ENCODE assay signal across 21 cellular contexts in the genomic region with DNA sequence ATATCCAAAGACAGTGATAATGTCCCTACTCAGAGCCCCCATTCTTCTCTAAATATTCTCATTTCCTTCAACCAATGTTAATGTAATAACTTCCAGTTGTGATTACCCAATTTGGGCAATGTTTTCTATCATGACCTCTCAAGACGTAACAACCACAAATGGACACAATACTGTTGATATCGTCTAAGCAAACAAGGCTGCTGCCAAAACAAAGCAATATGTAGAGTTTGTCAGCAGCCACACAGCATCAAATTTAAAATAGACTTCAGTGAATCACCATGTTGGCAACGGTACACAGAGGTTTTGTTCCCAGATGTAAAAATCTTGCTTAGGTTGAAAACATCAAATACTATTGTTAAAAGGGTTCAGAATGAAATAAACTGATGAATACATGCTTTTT.
DNase-seq lines count a peak whose midpoint lies in the region; ATAC-seq, FAIRE-seq and TF ChIP-seq lines count a peak whose summit lies in the region.
"Had no signal": no experiment of that assay in that cellular context is flagged by ENCODE, and none has a peak within 500 bp of the region (broad histone marks: within the 10 kb centered on the region; RNA-seq: fewer than 3 reads in every experiment).

No MANE protein-coding gene starts in this region.

- H2BK120ac ChIP-seq in IMR-90 (ENCODE audit: low read depth, low read length): no peak overlapping the region

- H3K4ac ChIP-seq in IMR-90 (ENCODE audit: low read depth, low read length): no peak overlapping the region

- H3K9ac ChIP-seq in IMR-90 (ENCODE audit: low read depth, low read length) (no peak overlapping the region), SK-N-SH (no peak overlapping the region), endothelial cell of umbilical vein (replicated peaks; ENCODE audit: extremely low read depth, insufficient read depth, low read length) (no peak overlapping the region)
- H3K9ac ChIP-seq: KMS-11 had no signal

- no peak overlapping the region for H3K18ac ChIP-seq in IMR-90 (ENCODE audit: low read depth, low read length)

- POLR2A ChIA-PET in IMR-90 (lab: Charles Lee; ENCODE audit: unreplicated experiment): no interaction called here
- POLR2A ChIA-PET in SK-N-SH (lab: Yijun Ruan, JAX): no interaction called here
- POLR2A ChIA-PET in endothelial cell of umbilical vein (lab: Charles Lee): no interaction called here

- H3K36me3 ChIP-seq in IMR-90 (ENCODE audit: control insufficient read depth, insufficient read depth, low read length): no peaks in the 10 kb centered on the region
- no peaks in the 10 kb centered on the region for H3K36me3 ChIP-seq in SK-N-SH (replicated peaks in 1 of 2; ENCODE audit: control insufficient read depth in 1 of 2, insufficient read depth in 2 of 2, low read length in 1 of 2)
- no peaks in the 10 kb centered on the region for H3K36me3 ChIP-seq in endothelial cell of umbilical vein (ENCODE audit: control insufficient read depth in 2 of 2, extremely low read depth in 1 of 2, insufficient read depth in 2 of 2, low read length in 2 of 2)
- H3K36me3 ChIP-seq: BE2C, prostate gland, thyroid gland had no signal

- H2BK15ac ChIP-seq in IMR-90 (ENCODE audit: low read depth, low read length): no peak overlapping the region

- TF ChIP-seq POLR2A in IMR-90 (IDR thresholded peaks at IDR 0.05; ENCODE audit: low read depth, low read length) (no peak), endothelial cell of umbilical vein (IDR thresholded peaks at IDR 0.05; ENCODE audit: low read depth, low read length) (no peak)

- ATAC-seq in IMR-90 (ENCODE audit: low read depth) (no peak), HG02798 (IDR thresholded peaks at IDR 0.05; ENCODE audit: poor library complexity, unreplicated experiment) (no peak)
- ATAC-seq: activated CD8-positive, alpha-beta T cell treated with anti-CD3 and anti-CD28 coated beads for 36 hours; activated T-cell treated with anti-CD3 and anti-CD28 coated beads, Interleukin-2, amount 50 U/mL, for 4 hours; natural killer cell treated with Interleukin-12 subunit alpha and Interleukin-12 subunit beta and Interleukin-15 and Interleukin-18, amount 100 ng/mL, for 72 hours; stimulated activated effector memory CD8-positive, alpha-beta T cell treated with anti-CD3 and anti-CD28 coated beads, Interleukin-12 subunit alpha, Interleukin-12 subunit beta, amount 100 ng/mL, for 72 hours had no signal

- H3K27ac ChIP-seq in IMR-90 (ENCODE audit: insufficient read depth, low read length) (no peak overlapping the region), SK-N-SH (ENCODE audit: low read depth in 2 of 2, low read length in 1 of 2) (peak overlapping the region in 1 of 2 experiments; percentile 32; a peak in 2 of 4 replicates), endothelial cell of umbilical vein (ENCODE audit: insufficient read depth, low read depth, low read length) (no peak overlapping the region)
- H3K27ac ChIP-seq: KMS-11, prostate gland, thyroid gland had no signal

- no peak overlapping the region for H3K56ac ChIP-seq in IMR-90 (ENCODE audit: extremely low read depth, insufficient read depth, low read length)

- no peak for TF ChIP-seq EP300 in SK-N-SH (IDR thresholded peaks at IDR 0.05; ENCODE audit: borderline replicate concordance in 1 of 2, low read depth in 1 of 2, low read length in 1 of 2)

- no peak overlapping the region for H3K23ac ChIP-seq in IMR-90 (ENCODE audit: low read depth, low read length)

- H3K4me2 ChIP-seq in IMR-90 (ENCODE audit: low read depth, low read length) (no peak overlapping the region), SK-N-SH (no peak overlapping the region), endothelial cell of umbilical vein (ENCODE audit: insufficient read depth, low read length) (peak overlapping the region; percentile 71)
- H3K4me2 ChIP-seq: KMS-11 had no signal

- no peak overlapping the region for H2BK5ac ChIP-seq in IMR-90 (ENCODE audit: low read depth, low read length, poor library complexity, severe bottlenecking)

- FAIRE-seq in endothelial cell of umbilical vein (lab: Jason Lieb, UNC): peak; percentile 91
- FAIRE-seq: GM12891 had no signal

- H3K9me1 ChIP-seq in IMR-90 (ENCODE audit: insufficient read depth, low read length) (no peaks in the 10 kb centered on the region), endothelial cell of umbilical vein (replicated peaks; ENCODE audit: control insufficient read depth, extremely low read depth, insufficient read depth, low read length) (no peaks in the 10 kb centered on the region)

- no peak overlapping the region for H2AFZ ChIP-seq in IMR-90 (replicated peaks; ENCODE audit: low read length, poor library complexity)
- no peak overlapping the region for H2AFZ ChIP-seq in SK-N-SH (ENCODE audit: low read depth)
- H2AFZ ChIP-seq in endothelial cell of umbilical vein (ENCODE audit: low read depth, low read length): no peak overlapping the region

- H4K91ac ChIP-seq in IMR-90 (ENCODE audit: insufficient read depth, low read depth, low read length): no peak overlapping the region

- H3K27me3 ChIP-seq in IMR-90 (ENCODE audit: control insufficient read depth, insufficient read depth, low read length): no peaks in the 10 kb centered on the region
- H3K27me3 ChIP-seq in SK-N-SH (ENCODE audit: insufficient read depth): no peaks in the 10 kb centered on the region
- no peaks in the 10 kb centered on the region for H3K27me3 ChIP-seq in endothelial cell of umbilical vein (ENCODE audit: control insufficient read depth in 2 of 2, insufficient read depth in 2 of 2, low read length in 2 of 2)
- H3K27me3 ChIP-seq: BE2C, thyroid gland had no signal

- no peaks in the 10 kb centered on the region for H3F3A ChIP-seq in SK-N-SH (replicated peaks; ENCODE audit: insufficient read depth)

- H4K20me1 ChIP-seq in IMR-90 (ENCODE audit: insufficient read depth, low read length) (no peaks in the 10 kb centered on the region), SK-N-SH (ENCODE audit: insufficient read depth) (no peaks in the 10 kb centered on the region), endothelial cell of umbilical vein (replicated peaks; ENCODE audit: control insufficient read depth, extremely low read depth, insufficient read depth, low read length) (no peaks in the 10 kb centered on the region)

- no CpG with 5 or more reads among the region's 3 CpGs for WGBS in IMR-90 (ENCODE audit: extremely low coverage in 2 of 2, insufficient read length in 1 of 2), 2 experiments
- 32% methylated on average over 3 of the region's 3 CpGs for WGBS in SK-N-SH (ENCODE audit: low lambda C conversion rate)

- no peaks in the 10 kb centered on the region for H3K79me1 ChIP-seq in IMR-90 (ENCODE audit: low read depth in 1 of 2, low read length in 2 of 2)

- no peak for TF ChIP-seq RAD21 in IMR-90 (IDR thresholded peaks at IDR 0.05; ENCODE audit: low read length)
- TF ChIP-seq RAD21 in SK-N-SH (IDR thresholded peaks at IDR 0.05; ENCODE audit: low read length): no peak

- H2AK9ac ChIP-seq in IMR-90 (replicated peaks; ENCODE audit: low read depth, low read length, poor library complexity): no peak overlapping the region

- H2BK20ac ChIP-seq in IMR-90 (ENCODE audit: low read depth, low read length): no peak overlapping the region

- intact Hi-C loops in IMR-90 (cut with micrococcal nuclease): no loop called here
- intact Hi-C loops in endothelial cell of umbilical vein (cut with micrococcal nuclease): loop anchor here (1.0 to 5.0 kb wide), 3 partner anchors 29 to 205 kb away; a partner anchor contains a TSS

- TF ChIP-seq CTCF in IMR-90 (conservative IDR thresholded peaks at IDR 0.05; ENCODE audit: low read depth, low read length) (no peak), SK-N-SH (IDR thresholded peaks at IDR 0.05) (no peak), endothelial cell of umbilical vein (IDR thresholded peaks at IDR 0.05; ENCODE audit: extremely low read depth in 1 of 2, insufficient read depth in 1 of 2, low read depth in 1 of 2, low read length in 2 of 2) (no peak)

- H3K9me3 ChIP-seq in IMR-90 (ENCODE audit: control insufficient read depth, insufficient read depth, low read length) (no peaks in the 10 kb centered on the region), SK-N-SH (no peaks in the 10 kb centered on the region), endothelial cell of umbilical vein (replicated peaks; ENCODE audit: control insufficient read depth, insufficient read depth, low read length) (no peaks in the 10 kb centered on the region)
- H3K9me3 ChIP-seq: BE2C, prostate gland, thyroid gland had no signal

- BruUV-seq in IMR-90 (replicated peaks; lab: Mats Ljungman, UMichigan): no TSS peak
- no TSS peak for BruUV-seq in endothelial cell of umbilical vein (replicated peaks; lab: Mats Ljungman, UMichigan)

- H3K9me2 ChIP-seq in SK-N-SH: no peaks in the 10 kb centered on the region

- in situ Hi-C loops in IMR-90 (cut with MboI; ENCODE audit: low sequenced_read_pairs): no loop called here

- no peak overlapping the region for H4K5ac ChIP-seq in IMR-90 (ENCODE audit: low read depth, low read length)

- CTCF ChIA-PET in IMR-90 (lab: Yijun Ruan, JAX) (interaction anchor here (0.5 kb wide), 1 partner anchor 475 kb away, joined by 4 read pairs; no protein-coding TSS in a partner anchor), SK-N-SH (lab: Yijun Ruan, JAX) (no interaction called here), endothelial cell of umbilical vein (lab: Charles Lee) (no interaction called here)

- H3K4me3 ChIP-seq in IMR-90 (ENCODE audit: insufficient read depth, low read depth, low read length) (no peak overlapping the region), SK-N-SH (ENCODE audit: low read depth in 2 of 2, low read length in 1 of 2) (no peak overlapping the region), endothelial cell of umbilical vein (replicated peaks in 1 of 3; ENCODE audit: insufficient read depth in 1 of 3, low read depth in 1 of 3, low read length in 3 of 3) (no peak overlapping the region)
- H3K4me3 ChIP-seq: prostate gland, thyroid gland had no signal

- no peak overlapping the region for H2AK5ac ChIP-seq in IMR-90 (ENCODE audit: low read depth, low read length)

- H4K8ac ChIP-seq in IMR-90 (ENCODE audit: low read depth in 2 of 2, low read length in 2 of 2): no peak overlapping the region

- H3K14ac ChIP-seq in IMR-90 (replicated peaks; ENCODE audit: low read depth, low read length): no peak overlapping the region

- H3K79me2 ChIP-seq in SK-N-SH (ENCODE audit: insufficient read depth) (no peaks in the 10 kb centered on the region), endothelial cell of umbilical vein (ENCODE audit: control insufficient read depth, insufficient read depth, low read length) (no peaks in the 10 kb centered on the region)

- dilution Hi-C loops in IMR-90 (cut with HindIII; ENCODE audit: low sequenced_read_pairs, unreplicated experiment): no loop called here
- dilution Hi-C loops in endothelial cell of umbilical vein (cut with MboI; ENCODE audit: extremely low pct_ligation_motif_present, low sequenced_read_pairs): no loop called here

- DNase-seq in IMR-90 (peak; percentile 41), SK-N-SH (no peak), endothelial cell of umbilical vein (ENCODE audit: low read depth, low spot score) (peak; percentile 92), non-pigmented ciliary epithelial cell (ENCODE audit: low read depth) (peak; percentile 37), MV-4-11 (lab: John Stamatoyannopoulos, UW) (no peak), UCSD-AML1 (lab: John Stamatoyannopoulos, UW; ENCODE audit: unreplicated experiment) (no peak)
- DNase-seq: activated CD8-positive, alpha-beta T cell treated with anti-CD3 and anti-CD28 coated beads for 36 hours; activated T-cell treated with anti-CD3 and anti-CD28 coated beads, Interleukin-2, amount 50 U/mL, for 4 hours; BE2C; Calu3; foreskin melanocyte; GDM1; NCI-H1417; NCI-H2171; thyroid gland had no signal

- no peaks in the 10 kb centered on the region for H3K4me1 ChIP-seq in IMR-90 (ENCODE audit: control insufficient read depth, insufficient read depth, low read length)
- H3K4me1 ChIP-seq in SK-N-SH (ENCODE audit: control insufficient read depth in 1 of 2, insufficient read depth in 2 of 2, low read depth in 1 of 2, low read length in 1 of 2): peaks cover 0 to 4% of the 10 kb centered on the region in 2 experiments; a peak in 2 of 4 replicates
- peaks cover 15% of the 10 kb centered on the region for H3K4me1 ChIP-seq in endothelial cell of umbilical vein (ENCODE audit: control insufficient read depth, extremely low read depth, insufficient read depth, low read length)
- H3K4me1 ChIP-seq: BE2C, prostate gland, thyroid gland had no signal

Comparison
In these comparisons a context has a peak if more than half of its experiments do, and no peak if none do; other contexts are left out.
1. DNase-seq: peak in IMR-90 (single experiment), endothelial cell of umbilical vein (single experiment) and non-pigmented ciliary epithelial cell (single experiment); none in SK-N-SH (single experiment), MV-4-11 (single experiment) and UCSD-AML1 (single experiment).